ENCODE assay signal across 11 cellular contexts in the genomic region with DNA sequence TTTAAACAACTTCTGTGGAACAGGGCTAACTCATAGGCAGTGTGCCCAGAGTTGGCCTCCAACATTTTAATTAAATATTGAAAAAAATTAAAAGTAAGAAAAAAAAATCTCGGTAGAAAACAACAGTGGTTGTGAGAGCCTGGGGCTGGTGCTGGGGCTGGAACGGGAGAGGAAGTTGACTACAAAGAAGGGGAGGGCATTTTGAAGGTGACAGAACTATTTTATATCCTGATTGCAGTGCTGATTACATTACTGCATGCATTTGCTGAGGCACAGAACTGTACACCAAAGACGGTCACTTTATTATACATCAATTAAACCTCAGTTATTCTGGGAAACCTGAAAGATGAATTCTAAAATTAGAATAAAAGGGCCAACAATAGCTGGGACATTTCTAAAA.
A peak's percentile ranks its signal among the peaks of the same experiment; 100 is the strongest.
DNase-seq lines count a peak whose midpoint lies in the region; ATAC-seq and TF ChIP-seq lines count a peak whose summit lies in the region.
"Had no signal": no experiment of that assay in that cellular context is flagged by ENCODE, and none has a peak within 500 bp of the region (broad histone marks: within the 10 kb centered on the region; RNA-seq: fewer than 3 reads in every experiment).

No MANE protein-coding gene starts in this region.

- peak; percentile 29 for DNase-seq in activated naive CD4-positive, alpha-beta T cell treated with anti-CD3 and anti-CD28 coated beads, Interleukin-2, amount 10 ng/mL, durations not matched to agents 7 days and 5 days
- DNase-seq in activated naive CD4-positive, alpha-beta T cell treated with Interleukin-2 at 50 U/mL for 16 hours = no peak
- DNase-seq in SK-N-SH (peak; percentile 20), fibroblast of lung (ENCODE audit: low read depth in 2 of 2) (no peak), islet precursor cell (no peak), GM13976 (ENCODE audit: low spot score) (no peak)
- no peak for DNase-seq in stimulated activated effector memory CD8-positive, alpha-beta T cell treated with anti-CD3 and anti-CD28 coated beads, Interleukin-12 subunit alpha, Interleukin-12 subunit beta, amount 100 ng/mL, for 72 hours (ENCODE audit: low spot score in 2 of 2)
- DNase-seq: midbrain; NCI-H446 treated with DMSO at 0.1 percent for 48 hours; stimulated activated CD4-positive, alpha-beta T cell treated with anti-CD3 and anti-CD28 coated beads, Interleukin-4, amount 100 ng/mL, for 1 hour had no signal

- POLR2A ChIA-PET in SK-N-SH (lab: Yijun Ruan, JAX) = no interaction called here

- H3K9me3 Mint-ChIP-seq in activated naive CD4-positive, alpha-beta T cell treated with anti-CD3 and anti-CD28 coated beads, Interleukin-2, amount 10 ng/mL, durations not matched to agents 7 days and 5 days = no peaks in the 10 kb centered on the region
- no peaks in the 10 kb centered on the region for H3K9me3 Mint-ChIP-seq in stimulated activated effector memory CD8-positive, alpha-beta T cell treated with anti-CD3 and anti-CD28 coated beads, Interleukin-12 subunit alpha, Interleukin-12 subunit beta, amount 100 ng/mL, for 72 hours

- peak overlapping the region; percentile 78 for H3K4me2 ChIP-seq in SK-N-SH
- H3K4me2 ChIP-seq in fibroblast of lung (ENCODE audit: extremely low read depth, insufficient read depth, low read length) = peak overlapping the region; percentile 91

- peaks cover 4% of the 10 kb centered on the region for H3K36me3 Mint-ChIP-seq in activated naive CD4-positive, alpha-beta T cell treated with anti-CD3 and anti-CD28 coated beads, Interleukin-2, amount 10 ng/mL, durations not matched to agents 7 days and 5 days
- peaks cover 10% of the 10 kb centered on the region for H3K36me3 Mint-ChIP-seq in stimulated activated effector memory CD8-positive, alpha-beta T cell treated with anti-CD3 and anti-CD28 coated beads, Interleukin-12 subunit alpha, Interleukin-12 subunit beta, amount 100 ng/mL, for 72 hours

- H3K79me2 ChIP-seq in SK-N-SH (ENCODE audit: insufficient read depth) (no peaks in the 10 kb centered on the region; the same call in 1 of the 2 replicates), fibroblast of lung (ENCODE audit: control insufficient read depth, insufficient read depth, low read length) (no peaks in the 10 kb centered on the region)

- H3K9me3 ChIP-seq in SK-N-SH (no peaks in the 10 kb centered on the region), fibroblast of lung (ENCODE audit: control insufficient read depth, insufficient read depth, low read depth, low read length) (no peaks in the 10 kb centered on the region)

- H3K27ac ChIP-seq in SK-N-SH (ENCODE audit: low read depth in 2 of 2, low read length in 1 of 2) (peak overlapping the region; percentile 68 to 74), fibroblast of lung (ENCODE audit: insufficient read depth, low read length) (peak overlapping the region; percentile 19)

- TF ChIP-seq EP300 in SK-N-SH (IDR thresholded peaks at IDR 0.05; ENCODE audit: borderline replicate concordance in 1 of 2, low read depth in 1 of 2, low read length in 1 of 2) = no peak

- no peak overlapping the region for H3K4me3 Mint-ChIP-seq in activated naive CD4-positive, alpha-beta T cell treated with anti-CD3 and anti-CD28 coated beads, Interleukin-2, amount 10 ng/mL, durations not matched to agents 7 days and 5 days
- no peak overlapping the region for H3K4me3 Mint-ChIP-seq in stimulated activated effector memory CD8-positive, alpha-beta T cell treated with anti-CD3 and anti-CD28 coated beads, Interleukin-12 subunit alpha, Interleukin-12 subunit beta, amount 100 ng/mL, for 72 hours

- H3K4me1 Mint-ChIP-seq in activated naive CD4-positive, alpha-beta T cell treated with anti-CD3 and anti-CD28 coated beads, Interleukin-2, amount 10 ng/mL, durations not matched to agents 7 days and 5 days = peaks cover 19% of the 10 kb centered on the region
- peaks cover 14% of the 10 kb centered on the region for H3K4me1 Mint-ChIP-seq in stimulated activated effector memory CD8-positive, alpha-beta T cell treated with anti-CD3 and anti-CD28 coated beads, Interleukin-12 subunit alpha, Interleukin-12 subunit beta, amount 100 ng/mL, for 72 hours

- H3K9me2 ChIP-seq in SK-N-SH = no peaks in the 10 kb centered on the region

- no peak for TF ChIP-seq RAD21 in SK-N-SH (IDR thresholded peaks at IDR 0.05; ENCODE audit: low read length)

- CTCF ChIA-PET in activated naive CD4-positive, alpha-beta T cell treated with anti-CD3 and anti-CD28 coated beads, Interleukin-2, amount 10 ng/mL, durations not matched to agents 7 days and 5 days (lab: Charles Lee) = no interaction called here
- CTCF ChIA-PET in SK-N-SH (lab: Yijun Ruan, JAX) = interaction anchor here (1.7 to 2.4 kb wide), 5 partner anchors 8 to 238 kb away, joined by 4 to 8 read pairs (median 7); no protein-coding TSS in a partner anchor

- H3K27me3 ChIP-seq in SK-N-SH (ENCODE audit: insufficient read depth) (no peaks in the 10 kb centered on the region), fibroblast of lung (ENCODE audit: control insufficient read depth, insufficient read depth, low read length) (no peaks in the 10 kb centered on the region)

- no peak overlapping the region for H3K27ac Mint-ChIP-seq in activated naive CD4-positive, alpha-beta T cell treated with anti-CD3 and anti-CD28 coated beads, Interleukin-2, amount 10 ng/mL, durations not matched to agents 7 days and 5 days
- H3K27ac Mint-ChIP-seq in stimulated activated effector memory CD8-positive, alpha-beta T cell treated with anti-CD3 and anti-CD28 coated beads, Interleukin-12 subunit alpha, Interleukin-12 subunit beta, amount 100 ng/mL, for 72 hours = peak overlapping the region; percentile 43

- no peak for ATAC-seq in stimulated activated effector memory CD8-positive, alpha-beta T cell treated with anti-CD3 and anti-CD28 coated beads, Interleukin-12 subunit alpha, Interleukin-12 subunit beta, amount 100 ng/mL, for 72 hours
- no peak for ATAC-seq in GM19324 (IDR thresholded peaks at IDR 0.05; ENCODE audit: low FRiP score, unreplicated experiment)

- no peak overlapping the region for H3K9ac ChIP-seq in SK-N-SH
- H3K9ac ChIP-seq in fibroblast of lung (ENCODE audit: insufficient read depth, low read length) = no peak overlapping the region

- TF ChIP-seq CTCF in SK-N-SH (IDR thresholded peaks at IDR 0.05) = no peak
- no peak for TF ChIP-seq CTCF in fibroblast of lung (conservative IDR thresholded peaks at IDR 0.05 in 1 of 2, IDR thresholded peaks at IDR 0.05 in 1 of 2; ENCODE audit: low read depth in 1 of 2, low read length in 2 of 2)
- no peak for TF ChIP-seq CTCF in GM13976 (IDR thresholded peaks at IDR 0.05; ENCODE audit: borderline replicate concordance, control extremely low read depth, extremely low read depth, insufficient read depth, missing control alignments)

- peaks cover 21 to 22% of the 10 kb centered on the region in 2 experiments for H3K4me1 ChIP-seq in SK-N-SH (ENCODE audit: control insufficient read depth in 1 of 2, insufficient read depth in 2 of 2, low read depth in 1 of 2, low read length in 1 of 2)
- peaks cover 12% of the 10 kb centered on the region for H3K4me1 ChIP-seq in fibroblast of lung (ENCODE audit: control insufficient read depth, extremely low read depth, insufficient read depth, low read length)

- H3K36me3 ChIP-seq in SK-N-SH (replicated peaks in 1 of 2; ENCODE audit: control insufficient read depth in 1 of 2, insufficient read depth in 2 of 2, low read length in 1 of 2) (no peaks in the 10 kb centered on the region), fibroblast of lung (ENCODE audit: control insufficient read depth, insufficient read depth, low read length) (no peaks in the 10 kb centered on the region)

- no peaks in the 10 kb centered on the region for H3K27me3 Mint-ChIP-seq in activated naive CD4-positive, alpha-beta T cell treated with anti-CD3 and anti-CD28 coated beads, Interleukin-2, amount 10 ng/mL, durations not matched to agents 7 days and 5 days

- H3K4me3 ChIP-seq in SK-N-SH (ENCODE audit: low read depth in 2 of 2, low read length in 1 of 2) (no peak overlapping the region; a peak in 1 of 4 replicates), fibroblast of lung (replicated peaks in 1 of 4; ENCODE audit: control extremely low read depth in 1 of 4, insufficient read depth in 1 of 4, low read depth in 3 of 4, low read length in 4 of 4) (peak overlapping the region; percentile 43 to 62 (median 48))

- in situ Hi-C loops in GM13976 (cut with MboI; ENCODE audit: low sequenced_read_pairs, unreplicated experiment) = no loop called here

- 18% methylated on average over 3 of the region's 3 CpGs for WGBS in SK-N-SH (ENCODE audit: low lambda C conversion rate)

- H4K20me1 ChIP-seq in SK-N-SH (ENCODE audit: insufficient read depth) (no peaks in the 10 kb centered on the region), fibroblast of lung (ENCODE audit: control insufficient read depth, extremely low read depth, insufficient read depth, low read length) (no peaks in the 10 kb centered on the region)

- H3F3A ChIP-seq in SK-N-SH (replicated peaks; ENCODE audit: insufficient read depth) = no peaks in the 10 kb centered on the region

- H2AFZ ChIP-seq in SK-N-SH (ENCODE audit: low read depth) = no peak overlapping the region
- H2AFZ ChIP-seq in fibroblast of lung (ENCODE audit: low read length) = no peak overlapping the region

TF ChIP-seq in SK-N-SH, 30 proteins besides CTCF, POLR2A, EP300 and RAD21 (continues in another document):
- TF ChIP-seq, protein P1, sequence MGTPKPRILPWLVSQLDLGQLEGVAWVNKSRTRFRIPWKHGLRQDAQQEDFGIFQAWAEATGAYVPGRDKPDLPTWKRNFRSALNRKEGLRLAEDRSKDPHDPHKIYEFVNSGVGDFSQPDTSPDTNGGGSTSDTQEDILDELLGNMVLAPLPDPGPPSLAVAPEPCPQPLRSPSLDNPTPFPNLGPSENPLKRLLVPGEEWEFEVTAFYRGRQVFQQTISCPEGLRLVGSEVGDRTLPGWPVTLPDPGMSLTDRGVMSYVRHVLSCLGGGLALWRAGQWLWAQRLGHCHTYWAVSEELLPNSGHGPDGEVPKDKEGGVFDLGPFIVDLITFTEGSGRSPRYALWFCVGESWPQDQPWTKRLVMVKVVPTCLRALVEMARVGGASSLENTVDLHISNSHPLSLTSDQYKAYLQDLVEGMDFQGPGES (IDR thresholded peaks at IDR 0.05; ENCODE audit: low read depth, low read length) = no peak
- TF ChIP-seq RFX5 (IDR thresholded peaks at IDR 0.05; ENCODE audit: low read length) (no peak), ELF1 (IDR thresholded peaks at IDR 0.05) (no peak), TAF1 (IDR thresholded peaks at IDR 0.05; ENCODE audit: borderline replicate concordance, low read depth, low read length) (no peak), MXI1 (IDR thresholded peaks at IDR 0.05; ENCODE audit: low read depth, low read length) (no peak), FOXM1 (IDR thresholded peaks at IDR 0.05; ENCODE audit: low read depth) (no peak), JUND (IDR thresholded peaks at IDR 0.05) (no peak)
- TF ChIP-seq, protein P2, sequence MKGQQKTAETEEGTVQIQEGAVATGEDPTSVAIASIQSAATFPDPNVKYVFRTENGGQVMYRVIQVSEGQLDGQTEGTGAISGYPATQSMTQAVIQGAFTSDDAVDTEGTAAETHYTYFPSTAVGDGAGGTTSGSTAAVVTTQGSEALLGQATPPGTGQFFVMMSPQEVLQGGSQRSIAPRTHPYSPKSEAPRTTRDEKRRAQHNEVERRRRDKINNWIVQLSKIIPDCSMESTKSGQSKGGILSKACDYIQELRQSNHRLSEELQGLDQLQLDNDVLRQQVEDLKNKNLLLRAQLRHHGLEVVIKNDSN (IDR thresholded peaks at IDR 0.05; ENCODE audit: borderline replicate concordance, low read depth) = no peak

Comparison
In these comparisons a context has a peak if more than half of its experiments do, and no peak if none do; other contexts are left out.
1. DNase-seq: peak in activated naive CD4-positive, alpha-beta T cell treated with anti-CD3 and anti-CD28 coated beads, Interleukin-2, amount 10 ng/mL, durations not matched to agents 7 days and 5 days (single experiment) and SK-N-SH (single experiment); none in activated naive CD4-positive, alpha-beta T cell treated with Interleukin-2 at 50 U/mL for 16 hours (single experiment), fibroblast of lung (0 of 2), stimulated activated effector memory CD8-positive, alpha-beta T cell treated with anti-CD3 and anti-CD28 coated beads, Interleukin-12 subunit alpha, Interleukin-12 subunit beta, amount 100 ng/mL, for 72 hours (0 of 2), islet precursor cell (single experiment) and GM13976 (single experiment).
2. H3K4me3 ChIP-seq: peak in fibroblast of lung (4 of 4); none in SK-N-SH (0 of 2).